11 cellular contexts compared by ENCODE assay signal in the genomic region with DNA sequence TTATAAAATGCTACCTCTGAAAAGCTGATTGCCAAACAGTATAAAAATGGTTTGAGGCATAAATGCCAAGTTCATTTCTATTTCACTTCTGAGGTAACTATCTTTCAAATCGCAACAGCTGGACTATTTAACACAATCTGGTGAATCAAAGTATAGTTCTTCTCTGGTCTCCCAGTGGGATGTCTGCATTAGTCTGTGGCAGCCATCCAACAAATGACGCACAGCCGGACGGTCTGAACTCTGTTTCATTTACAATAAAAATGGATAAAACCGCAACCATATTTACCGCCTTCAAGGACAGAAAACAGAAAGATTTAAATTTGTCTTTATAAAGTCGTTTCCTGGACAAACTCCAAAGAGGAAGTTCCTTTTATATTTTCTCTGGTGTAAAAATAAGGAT. TPM values are rescaled to one million over a fixed set of nuclear protein-coding genes. Genes with fewer than 3 reads are reported as not detected.
DNase-seq lines count a peak whose midpoint lies in the region; ATAC-seq, FAIRE-seq and TF ChIP-seq lines count a peak whose summit lies in the region.
"Had no signal": no experiment of that assay in that cellular context is flagged by ENCODE, and none has a peak within 500 bp of the region (broad histone marks: within the 10 kb centered on the region; RNA-seq: fewer than 3 reads in every experiment).

No MANE protein-coding gene starts in this region.

- WGBS in pancreas, 2 donors, result 75 to 83% methylated on average over 7 of the region's 7 CpGs

- peak overlapping the region in 7 of 59 donors; percentile 0 to 30 (median 8) for H3K4me3 ChIP-seq in dorsolateral prefrontal cortex
- no peak overlapping the region for H3K4me3 ChIP-seq in pancreas
- H3K4me3 ChIP-seq: uterus had no signal

- intact Hi-C loops in dorsolateral prefrontal cortex (cut with DNase I), result loop anchor here in 1 of 2 donors (10.0 kb wide), 2 partner anchors 54 to 204 kb away; no protein-coding TSS in a partner anchor
- intact Hi-C loops in pancreas (cut with DNase I), result no loop called here

- H3K27ac ChIP-seq in dorsolateral prefrontal cortex (peak overlapping the region in 30 of 59 donors; percentile 0 to 74 (median 38)), pancreas (no peak overlapping the region)
- H3K27ac ChIP-seq: uterus had no signal

- peaks cover 0 to 7% (median 0%) of the 10 kb centered on the region in 3 donors for H3K4me1 ChIP-seq in pancreas
- H3K4me1 ChIP-seq: uterus had no signal

- FAIRE-seq in pancreas (lab: Jason Lieb, UNC), result peak; percentile 29

- no peak for TF ChIP-seq CTCF in dorsolateral prefrontal cortex (IDR thresholded peaks at IDR 0.05 in 54 of 56, conservative IDR thresholded peaks at IDR 0.05 in 2 of 56; ENCODE audit: low read depth in 1 of 56, partially characterized antibody in 56 of 56)
- TF ChIP-seq CTCF in pancreas (IDR thresholded peaks at IDR 0.05), result no peak

- ATAC-seq in pancreas, result no peak
- ATAC-seq in HG02798 (IDR thresholded peaks at IDR 0.05; ENCODE audit: poor library complexity, unreplicated experiment), result no peak

- DNase-seq in GM04504 (ENCODE audit: low read depth), result peak; percentile 35
- DNase-seq in NCI-H2227 treated with DMSO at 0.1 percent for 48 hours (lab: John Stamatoyannopoulos, UW), result peak; percentile 79
- peak in 6 of 10 donors; percentile 42 to 66 (median 60) for DNase-seq in dorsolateral prefrontal cortex
- DNase-seq in pancreas, result peak in 1 of 6 donors; percentile 27
- DNase-seq in SIG-M5 treated with dmso at 0.1 percent for 504 hours (lab: John Stamatoyannopoulos, UW; ENCODE audit: unreplicated experiment), result no peak
- DNase-seq in G401 (ENCODE audit: low spot score), result no peak
- no peak for DNase-seq in activated CD4-positive, alpha-beta T cell treated with anti-CD3 and anti-CD28 coated beads, Interleukin-2, amount 50 U/mL, for 48 hours
- DNase-seq: activated naive CD8-positive, alpha-beta T cell treated with anti-CD3 and anti-CD28 coated beads for 36 hours; islet precursor cell had no signal

- H3K27me3 ChIP-seq in dorsolateral prefrontal cortex (no peaks in the 10 kb centered on the region), pancreas (no peaks in the 10 kb centered on the region)
- H3K27me3 ChIP-seq: uterus had no signal

- in situ Hi-C loops in G401 (cut with HindIII; ENCODE audit: low sequenced_read_pairs), result no loop called here

- H3K9me3 ChIP-seq in pancreas, result no peaks in the 10 kb centered on the region
- H3K9me3 ChIP-seq: uterus had no signal

- no peaks in the 10 kb centered on the region for H3K36me3 ChIP-seq in pancreas
- H3K36me3 ChIP-seq: uterus had no signal

RNA-seq across cellular contexts. Expression of gene ENO4, which starts 41.9 kb away (rescaled TPM):
- total RNA-seq in dorsolateral prefrontal cortex (1 to 10 TPM in 109 of 120 experiments, under 1 TPM in 10, not detected in 1; 0.31 to 5.4 (median 2.0) TPM), pancreas (under 1 TPM; 0.20 to 0.71 (median 0.23) TPM)
- polyA plus RNA-seq in pancreas, result under 1 TPM; 0.15 to 0.33 TPM
- total RNA-seq in G401 (2014; rRNA removed; shearing (Covaris generic)), result 0.49 TPM in 1 of 2 replicates, not detected in the other
- total RNA-seq: activated naive CD8-positive, alpha-beta T cell treated with anti-CD3 and anti-CD28 coated beads for 36 hours had no signal

Comparison
In these comparisons a context has a peak if more than half of its experiments do, and no peak if none do; other contexts are left out.
1. DNase-seq: peak in GM04504 (single experiment), NCI-H2227 treated with DMSO at 0.1 percent for 48 hours (single experiment) and dorsolateral prefrontal cortex (6 of 10); none in SIG-M5 treated with dmso at 0.1 percent for 504 hours (single experiment), G401 (single experiment) and activated CD4-positive, alpha-beta T cell treated with anti-CD3 and anti-CD28 coated beads, Interleukin-2, amount 50 U/mL, for 48 hours (0 of 2).
2. H3K27ac ChIP-seq: peak in dorsolateral prefrontal cortex (30 of 59); none in pancreas (0 of 4).